ENCODE assay signal across 26 cellular contexts in the genomic region with DNA sequence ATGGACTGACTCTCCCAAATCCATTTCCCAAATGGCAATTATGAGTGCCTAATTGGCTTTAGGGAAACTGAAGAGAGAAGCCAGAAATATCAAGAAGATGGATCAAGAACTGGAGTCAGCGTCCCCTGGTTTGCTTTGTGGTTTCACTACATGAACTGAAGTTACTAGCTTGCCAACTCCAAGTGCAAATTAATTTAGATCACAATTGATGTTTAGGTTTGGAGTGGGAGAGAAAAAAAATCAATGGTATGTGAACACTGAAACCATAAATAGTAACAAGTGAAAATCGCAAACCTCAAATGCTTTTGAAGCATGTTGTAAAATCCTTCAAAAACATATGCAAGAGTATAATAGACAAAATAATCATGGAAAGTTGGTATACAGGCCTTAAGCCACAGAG.
"Had no signal": no experiment of that assay in that cellular context is flagged by ENCODE, and none has a peak within 500 bp of the region (broad histone marks: within the 10 kb centered on the region; RNA-seq: fewer than 3 reads in every experiment).

No MANE protein-coding gene starts in this region.

- H3K4me3 ChIP-seq: ascending aorta, coronary artery, dorsolateral prefrontal cortex, gastroesophageal sphincter, heart right ventricle, hepatocyte had no signal

- H3K27ac ChIP-seq: ascending aorta, brain microvascular endothelial cell, coronary artery, dorsolateral prefrontal cortex, foreskin keratinocyte, gastroesophageal sphincter, heart right ventricle, hepatocyte had no signal

- H3K36me3 ChIP-seq: ascending aorta, brain microvascular endothelial cell, gastroesophageal sphincter, heart right ventricle had no signal

- DNase-seq: activated CD4-positive, alpha-beta memory T cell treated with anti-CD3 and anti-CD28 coated beads, Interleukin-2, amount 10 ng/mL, durations not matched to agents 7 days and 5 days; activated CD4-positive, alpha-beta T cell treated with anti-CD3 and anti-CD28 coated beads for 36 hours; activated CD4-positive, alpha-beta T cell treated with anti-CD3 and anti-CD28 coated beads, Interleukin-2, amount 10 ng/mL, durations not matched to agents 24 days and 14 days; activated CD4-positive, CD25-positive, alpha-beta regulatory T cell; activated CD4-positive, CD25-positive, alpha-beta regulatory T cell treated with anti-CD3 and anti-CD28 coated beads, Interleukin-2, amount 50 U/mL, for 72 hours; activated CD8-positive, alpha-beta memory T cell treated with anti-CD3 and anti-CD28 coated beads, Interleukin-2, amount 50 U/mL, for 48 hours; activated gamma-delta T cell; activated naive CD4-positive, alpha-beta T cell; activated naive CD4-positive, alpha-beta T cell treated with anti-CD3 and anti-CD28 coated beads, Interleukin-2, amount 10 ng/mL, durations not matched to agents 7 days and 5 days; activated naive CD8-positive, alpha-beta T cell treated with anti-CD3 and anti-CD28 coated beads, Interleukin-2, amount 10 ng/mL, durations not matched to agents 7 days and 5 days; activated T-cell treated with anti-CD3 and anti-CD28 coated beads for 4 hours; activated T-cell treated with anti-CD3 and anti-CD28 coated beads, Interleukin-2, amount 50 U/mL, for 24 hours; activated T-cell treated with anti-CD3 and anti-CD28 coated beads, Interleukin-2, amount 50 U/mL, for 72 hours; brain microvascular endothelial cell; dorsolateral prefrontal cortex; effector memory CD4-positive, alpha-beta T cell; endodermal cell; foreskin keratinocyte; heart right ventricle; T-helper 2 cell had no signal

- ATAC-seq: activated CD4-positive, alpha-beta T cell treated with anti-CD3 and anti-CD28 coated beads for 36 hours; activated naive CD4-positive, alpha-beta T cell treated with anti-CD3 and anti-CD28 coated beads, Interleukin-2, amount 50 U/mL, for 72 hours; activated T-cell treated with anti-CD3 and anti-CD28 coated beads, Interleukin-2, amount 50 U/mL, for 72 hours; esophagus mucosa; foreskin keratinocyte; gastroesophageal sphincter; heart right ventricle had no signal

- H3K4me1 ChIP-seq: ascending aorta, gastroesophageal sphincter, heart right ventricle had no signal

- H2AFZ ChIP-seq: hepatocyte had no signal

- H3K79me2 ChIP-seq: hepatocyte had no signal

- H3K27me3 ChIP-seq: ascending aorta, brain microvascular endothelial cell, dorsolateral prefrontal cortex, foreskin keratinocyte, gastroesophageal sphincter, hepatocyte had no signal

- H3K9me3 ChIP-seq: ascending aorta, gastroesophageal sphincter, heart right ventricle had no signal
